Comparison of ENCODE assay signal across 9 cellular contexts in the genomic region with DNA sequence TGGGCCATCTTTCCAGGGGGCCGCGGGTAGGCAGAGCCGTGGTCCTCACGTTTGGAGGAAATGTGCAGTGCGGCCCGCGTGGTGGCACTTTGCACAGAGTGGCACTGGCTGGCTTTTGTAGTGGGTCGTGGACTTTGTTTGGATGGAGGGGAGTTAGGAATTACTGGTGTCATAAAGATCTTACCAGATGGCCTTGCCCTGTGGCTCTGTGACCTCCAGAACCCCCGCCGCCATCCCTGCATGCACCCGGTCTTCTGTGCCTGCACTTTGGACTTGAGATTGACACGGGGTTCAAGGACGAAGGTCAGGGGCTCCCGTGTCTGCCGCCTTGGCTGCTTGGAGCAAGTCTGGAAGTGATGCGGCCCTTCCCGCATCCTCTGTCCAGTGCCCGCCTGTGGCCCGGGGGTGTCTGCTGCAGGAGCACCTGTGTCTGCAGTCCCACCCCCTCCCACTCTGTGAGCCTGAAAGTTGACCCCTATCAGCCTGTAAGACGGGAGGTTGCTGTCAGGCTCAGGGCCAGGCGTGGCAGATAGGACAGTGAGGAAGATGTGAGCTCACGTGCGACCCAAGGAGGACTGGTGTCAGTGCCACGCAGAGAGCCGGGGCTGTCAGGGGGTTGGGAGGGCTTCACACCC. TPM values are rescaled to one million over a fixed set of nuclear protein-coding genes. Genes with fewer than 3 reads are reported as not detected.
DNase-seq lines count a peak whose midpoint lies in the region; ATAC-seq and TF ChIP-seq lines count a peak whose summit lies in the region.
"Had no signal": no experiment of that assay in that cellular context is flagged by ENCODE, and none has a peak within 500 bp of the region (broad histone marks: within the 10 kb centered on the region; RNA-seq: fewer than 3 reads in every experiment).

No MANE protein-coding gene starts in this region.

- TF ChIP-seq CTCF in left ventricle myocardium inferior (IDR thresholded peaks at IDR 0.05; ENCODE audit: borderline replicate concordance) (no peak), uterus (IDR thresholded peaks at IDR 0.05) (no peak)

- H3K36me3 ChIP-seq in left ventricle myocardium inferior (no peaks in the 10 kb centered on the region), muscle layer of duodenum (ENCODE audit: control insufficient read depth in 1 of 2, insufficient read depth in 2 of 2, low read length in 2 of 2) (no peaks in the 10 kb centered on the region), uterus (no peaks in the 10 kb centered on the region)

- H3K27ac Mint-ChIP-seq in dendritic cell treated with granulocyte-macrophage colony-stimulating factor and Interleukin-4, amounts not matched to agents 40 ng/mL and 50 ng/mL, for 4 days, result no peak overlapping the region

- H3K4me3 ChIP-seq in left ventricle myocardium inferior (peak overlapping the region; percentile 100), muscle layer of duodenum (ENCODE audit: low read depth in 1 of 2, low read length in 2 of 2) (peak overlapping the region; percentile 84 to 98), uterus (peak overlapping the region; percentile 74 to 95)

- H3K4me3 Mint-ChIP-seq in dendritic cell treated with granulocyte-macrophage colony-stimulating factor and Interleukin-4, amounts not matched to agents 40 ng/mL and 50 ng/mL, for 4 days, result peak overlapping the region; percentile 75

- no peaks in the 10 kb centered on the region for H3K36me3 Mint-ChIP-seq in dendritic cell treated with granulocyte-macrophage colony-stimulating factor and Interleukin-4, amounts not matched to agents 40 ng/mL and 50 ng/mL, for 4 days (ENCODE audit: low read depth)

- H3K27me3 Mint-ChIP-seq in dendritic cell treated with granulocyte-macrophage colony-stimulating factor and Interleukin-4, amounts not matched to agents 40 ng/mL and 50 ng/mL, for 4 days, result peaks cover 85% of the 10 kb centered on the region

- intact Hi-C loops in left ventricle myocardium inferior (cut with micrococcal nuclease) (no loop called here), Right ventricle myocardium inferior (cut with DNase I) (loop anchor here (5.0 kb wide), 1 partner anchor 34 kb away; a partner anchor contains a TSS), uterus (cut with DNase I; ENCODE audit: low total_unique reads) (no loop called here)
- intact Hi-C loops in dendritic cell treated with granulocyte-macrophage colony-stimulating factor and Interleukin-4, amounts not matched to agents 40 ng/mL and 50 ng/mL, for 4 days (cut with micrococcal nuclease), result no loop called here

- H3K9me3 Mint-ChIP-seq in dendritic cell treated with granulocyte-macrophage colony-stimulating factor and Interleukin-4, amounts not matched to agents 40 ng/mL and 50 ng/mL, for 4 days, result no peaks in the 10 kb centered on the region

- ATAC-seq in Right ventricle myocardium inferior (no peak), GM21390 (IDR thresholded peaks at IDR 0.05; ENCODE audit: unreplicated experiment) (no peak)

- no peak for TF ChIP-seq POLR2A in uterus (IDR thresholded peaks at IDR 0.05)

- H3K4me1 ChIP-seq in left ventricle myocardium inferior (peaks cover 73% of the 10 kb centered on the region), muscle layer of duodenum (ENCODE audit: control insufficient read depth in 1 of 2, insufficient read depth in 2 of 2, low read length in 2 of 2) (peaks cover 4 to 63% of the 10 kb centered on the region in 2 donors), uterus (peaks cover 0 to 35% of the 10 kb centered on the region in 2 donors)

- no peak for DNase-seq in left ventricle myocardium inferior
- DNase-seq in Right ventricle myocardium inferior (ENCODE audit: missing footprints), result no peak
- DNase-seq in uterus, result no peak
- no peak for DNase-seq in GOT3 (lab: John Stamatoyannopoulos, UW)
- no peak for DNase-seq in NCI-H2196 (lab: John Stamatoyannopoulos, UW; ENCODE audit: unreplicated experiment)
- DNase-seq: NCI-H345 had no signal

- H3K4me1 Mint-ChIP-seq in dendritic cell treated with granulocyte-macrophage colony-stimulating factor and Interleukin-4, amounts not matched to agents 40 ng/mL and 50 ng/mL, for 4 days (ENCODE audit: low read depth), result peaks cover 29% of the 10 kb centered on the region

- H3K27ac ChIP-seq in left ventricle myocardium inferior (replicated peaks), result peak overlapping the region; percentile 99
- H3K27ac ChIP-seq in muscle layer of duodenum (ENCODE audit: low read length), result peak overlapping the region; percentile 87
- H3K27ac ChIP-seq in uterus, result peak overlapping the region in 1 of 2 donors; percentile 73

- no peaks in the 10 kb centered on the region for H3K27me3 ChIP-seq in left ventricle myocardium inferior (ENCODE audit: low read depth)
- no peaks in the 10 kb centered on the region for H3K27me3 ChIP-seq in muscle layer of duodenum (ENCODE audit: low read depth, low read length)
- no peaks in the 10 kb centered on the region for H3K27me3 ChIP-seq in uterus

- no peaks in the 10 kb centered on the region for H3K9me3 ChIP-seq in left ventricle myocardium inferior (replicated peaks)
- no peaks in the 10 kb centered on the region for H3K9me3 ChIP-seq in muscle layer of duodenum (ENCODE audit: control insufficient read depth in 1 of 2, low read length in 2 of 2)
- H3K9me3 ChIP-seq in uterus, result no peaks in the 10 kb centered on the region

RNA-seq across cellular contexts. Expression of a gene that starts 2.2 kb away (rescaled TPM):
- 58.1 TPM for total RNA-seq in left ventricle myocardium inferior
- 64.7 TPM for total RNA-seq in Right ventricle myocardium inferior
- 10 to 100 TPM in 3 of 4 donors, 1 to 10 TPM in 1; 8.5 to 71.8 (median 27.7) TPM for total RNA-seq in uterus

RNA-seq across cellular contexts. Expression of a gene that starts 34.1 kb away (rescaled TPM):
- 799 TPM for total RNA-seq in left ventricle myocardium inferior
- 775 TPM for total RNA-seq in Right ventricle myocardium inferior
- total RNA-seq in uterus, result 100 to 1,000 TPM in 3 of 4 donors, 10 to 100 TPM in 1; 86.1 to 644 (median 429) TPM

RNA-seq across cellular contexts. Expression of a gene that starts 39.4 kb away (rescaled TPM):
- total RNA-seq in left ventricle myocardium inferior, result 1.2 TPM
- total RNA-seq in Right ventricle myocardium inferior, result 2.9 TPM
- 1 to 10 TPM; 1.2 to 7.2 (median 2.9) TPM for total RNA-seq in uterus
